1 cellular context compared by ENCODE assay signal in the genomic region with DNA sequence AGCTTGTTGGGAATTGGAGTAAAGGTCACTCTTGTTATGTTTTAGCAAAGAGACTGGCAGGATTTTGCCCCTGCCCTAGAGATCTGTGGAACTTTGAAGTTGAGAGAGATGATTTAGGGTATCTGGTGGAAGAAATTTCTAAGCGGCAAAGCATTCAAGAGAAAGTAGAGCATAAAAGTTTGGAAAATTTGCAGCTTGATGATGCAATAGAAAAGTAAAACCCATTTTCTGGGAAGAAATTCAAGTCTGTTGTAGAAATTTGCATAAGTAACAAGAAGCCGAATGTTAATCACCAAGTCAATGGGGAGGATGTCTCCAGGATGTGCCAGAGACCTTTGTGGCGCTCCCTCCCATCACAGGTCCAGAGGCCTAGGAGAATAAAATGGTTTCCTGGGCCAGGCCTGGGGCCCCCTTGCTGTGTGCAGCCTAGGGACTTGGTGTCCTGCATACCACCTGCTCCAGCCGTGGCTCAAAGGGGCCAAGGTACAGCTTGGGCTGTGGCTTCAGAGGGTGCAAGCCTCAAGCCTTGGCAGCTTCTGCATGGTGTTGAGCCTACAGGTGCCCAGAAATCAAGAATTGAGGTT.
A peak's percentile ranks its signal among the peaks of the same experiment; 100 is the strongest.
TF ChIP-seq lines count a peak whose summit lies in the region.
"Not testable (repeated sequence)": the region's sequence is repeated elsewhere in the genome, so short reads cannot be mapped to it uniquely, and the experiment has no call there.

No MANE protein-coding gene starts in this region.

TF ChIP-seq in K562, 482 proteins besides CTCF, POLR2A, EP300 and RAD21 (continued from another document):
- TF ChIP-seq, protein P1, sequence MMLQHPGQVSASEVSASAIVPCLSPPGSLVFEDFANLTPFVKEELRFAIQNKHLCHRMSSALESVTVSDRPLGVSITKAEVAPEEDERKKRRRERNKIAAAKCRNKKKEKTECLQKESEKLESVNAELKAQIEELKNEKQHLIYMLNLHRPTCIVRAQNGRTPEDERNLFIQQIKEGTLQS (IDR thresholded peaks at IDR 0.05), result peak; percentile 79
- TF ChIP-seq, protein P1 (CRISPR knock-in tag; conservative IDR thresholded peaks at IDR 0.05), result not testable (repeated sequence)
- TF ChIP-seq CEBPB (tag; IDR thresholded peaks at IDR 0.05), result 0 out of 2 replicates have a peak, but pooled peaks have one; percentile 38
TF ChIP-seq in K562: peak in this region for 3; not testable (repeated sequence) for 479.
